In the genomic region with DNA sequence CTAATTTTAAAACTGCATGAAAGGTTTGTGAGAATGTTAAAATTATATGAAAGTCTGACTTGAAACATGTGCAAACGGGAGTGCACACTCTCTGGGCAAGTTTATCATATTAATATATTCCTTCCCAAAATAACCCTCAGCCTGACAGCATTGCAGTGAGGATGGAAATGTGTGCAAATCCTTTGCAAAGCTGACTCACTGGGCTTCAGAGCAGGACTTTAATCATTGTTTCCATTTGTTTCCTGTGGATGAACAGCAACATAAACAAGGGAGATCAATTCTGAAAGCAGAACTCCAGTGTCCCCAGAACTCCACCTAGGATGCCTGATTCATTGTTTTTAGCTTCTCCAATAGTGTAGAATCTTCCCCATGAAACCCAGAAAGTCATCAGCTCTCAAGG, we compare ENCODE assay signal across 26 cellular contexts. TPM values are rescaled to one million over a fixed set of nuclear protein-coding genes. Genes with fewer than 3 reads are reported as not detected.
DNase-seq lines count a peak whose midpoint lies in the region; ATAC-seq, FAIRE-seq and TF ChIP-seq lines count a peak whose summit lies in the region.
"Had no signal": no experiment of that assay in that cellular context is flagged by ENCODE, and none has a peak within 500 bp of the region (broad histone marks: within the 10 kb centered on the region; RNA-seq: fewer than 3 reads in every experiment).

No MANE protein-coding gene starts in this region.

- H3K4me1 ChIP-seq in GM23248 (ENCODE audit: insufficient read depth): no peaks in the 10 kb centered on the region
- H3K4me1 ChIP-seq in gastroesophageal sphincter: no peaks in the 10 kb centered on the region
- H3K4me1 ChIP-seq: adrenal gland, body of pancreas, lower lobe of right lung, pancreas had no signal

- no peak for ATAC-seq in gastroesophageal sphincter
- ATAC-seq in HG03378 (IDR thresholded peaks at IDR 0.05; ENCODE audit: unreplicated experiment): no peak
- ATAC-seq: activated T-cell treated with anti-CD3 and anti-CD28 coated beads, Interleukin-2, amount 50 U/mL, for 4 hours; body of pancreas; lower lobe of right lung; pancreas; Right ventricle myocardium inferior; SK-N-SH treated with all-trans-retinoic acid at 6 μM for 48 hours had no signal

- no peaks in the 10 kb centered on the region for H3K9me2 ChIP-seq in GM23248 (ENCODE audit: insufficient read depth)

- TF ChIP-seq EP300 in gastroesophageal sphincter (IDR thresholded peaks at IDR 0.05): no peak

- WGBS in GM23248 (ENCODE audit: low coverage in 1 of 2, low lambda C conversion rate in 2 of 2, missing lambda C conversion rate in 2 of 2), 2 experiments: 26 to 44% methylated on average over 1 of the region's 1 CpG
- 18% methylated on average over 1 of the region's 1 CpG; no CpG with 5 or more reads in 1 of the 2 donors for WGBS in gastroesophageal sphincter (ENCODE audit: low coverage in 1 of 2), 2 donors

- in situ Hi-C loops in GM23248 (cut with MboI): no loop called here
- in situ Hi-C loops in GM13977 (cut with MboI; ENCODE audit: low pct_unique_long_range_greater_than_20kb, low sequenced_read_pairs, unreplicated experiment): no loop called here

- H3K27ac ChIP-seq in GM23248: no peak overlapping the region
- H3K27ac ChIP-seq in gastroesophageal sphincter: no peak overlapping the region
- H3K27ac ChIP-seq: body of pancreas, lower lobe of right lung, pancreas, PC-9 had no signal

- H3K36me3 ChIP-seq in GM23248 (ENCODE audit: low read depth) (no peaks in the 10 kb centered on the region), gastroesophageal sphincter (peaks cover 0 to 10% of the 10 kb centered on the region in 2 donors)
- H3K36me3 ChIP-seq: lower lobe of right lung, pancreas had no signal

- DNase-seq in GM12892 (ENCODE audit: insufficient read length) (no peak), GM23248 (peak; percentile 53), dermis blood vessel endothelial cell (peak; percentile 20), stromal cell of bone marrow (ENCODE audit: low read depth) (peak; percentile 11), GM13977 (ENCODE audit: low spot score) (no peak)
- DNase-seq: activated CD4-positive, alpha-beta T cell treated with anti-CD3 and anti-CD28 coated beads for 48 hours; activated CD8-positive, alpha-beta memory T cell treated with anti-CD3 and anti-CD28 coated beads for 24 hours; activated gamma-delta T cell treated with Interleukin-2 at 50 U/mL for 16 hours; activated T-cell treated with anti-CD3 and anti-CD28 coated beads, Interleukin-2, amount 50 U/mL, for 4 hours; body of pancreas; Calu3; DND-41; lower lobe of right lung; NCI-H2171 treated with DMSO at 0.1 percent for 48 hours; NCI-H510A treated with DMSO at 0.1 percent for 48 hours; pancreas; PC-9; stimulated activated CD4-positive, alpha-beta T cell treated with anti-CD3 and anti-CD28 coated beads, Interleukin-2, amount 100 ng/mL, for 24 hours; trophoblast cell had no signal

- no peak overlapping the region for H3K4me2 ChIP-seq in GM23248 (ENCODE audit: unreplicated experiment)
- H3K4me2 ChIP-seq: PC-9, smooth muscle cell had no signal

- no peaks in the 10 kb centered on the region for H3F3A ChIP-seq in GM23248 (ENCODE audit: insufficient read depth)

- FAIRE-seq in GM12892 (lab: Jason Lieb, UNC): peak; percentile 9
- FAIRE-seq: pancreas had no signal

- H4K20me1 ChIP-seq in GM23248 (ENCODE audit: insufficient read depth): no peaks in the 10 kb centered on the region

- H3K9me3 ChIP-seq in GM23248 (ENCODE audit: low read depth): no peaks in the 10 kb centered on the region
- H3K9me3 ChIP-seq in gastroesophageal sphincter: peaks cover 0 to 2% (median 0%) of the 10 kb centered on the region in 3 donors
- H3K9me3 ChIP-seq: adrenal gland, body of pancreas, lower lobe of right lung, pancreas had no signal

- no peak for TF ChIP-seq CTCF in gastroesophageal sphincter (IDR thresholded peaks at IDR 0.05)
- no peak for TF ChIP-seq CTCF in GM13977 (IDR thresholded peaks at IDR 0.05; ENCODE audit: extremely low read depth, insufficient read depth, missing control alignments)

- no peaks in the 10 kb centered on the region for H3K79me2 ChIP-seq in GM23248 (ENCODE audit: insufficient read depth)

- H3K4me3 ChIP-seq in GM23248: no peak overlapping the region
- H3K4me3 ChIP-seq in gastroesophageal sphincter: no peak overlapping the region
- H3K4me3 ChIP-seq: adrenal gland, body of pancreas, lower lobe of right lung, pancreas, PC-9, smooth muscle cell had no signal

- no peaks in the 10 kb centered on the region for H3K27me3 ChIP-seq in GM23248 (replicated peaks; ENCODE audit: insufficient read depth)
- no peaks in the 10 kb centered on the region for H3K27me3 ChIP-seq in gastroesophageal sphincter
- H3K27me3 ChIP-seq: adrenal gland, body of pancreas, pancreas had no signal

- no peak for TF ChIP-seq POLR2A in GM12892 (IDR thresholded peaks at IDR 0.05; ENCODE audit: low read depth, low read length)
- TF ChIP-seq POLR2A in gastroesophageal sphincter (IDR thresholded peaks at IDR 0.05): no peak

- no peak overlapping the region for H2AFZ ChIP-seq in GM23248
- H2AFZ ChIP-seq: PC-9 had no signal

- H3K9ac ChIP-seq in GM23248: no peak overlapping the region

RNA-seq across cellular contexts. Expression of gene SLC2A9, which starts 32.9 kb away (rescaled TPM):
- polyA plus RNA-seq in GM12892 (2012; ENCODE audit: missing spikeins): 3.6 TPM
- 0.25 and 2.8 TPM in 2 replicates for total RNA-seq in GM23248 (2014; rRNA removed; shearing (Covaris generic))
- polyA plus RNA-seq in GM23248 (2016; fragmentation: Nextera tagmentation; extraction: Ambion mirVana): 3.5 and 3.8 TPM in 2 replicates
- total RNA-seq in dermis blood vessel endothelial cell: 0.74 and 2.9 TPM in 2 replicates
- 1 to 10 TPM; 3.1 to 6.5 (median 4.3) TPM for total RNA-seq in gastroesophageal sphincter
- polyA plus RNA-seq: neural cell had no signal

Comparison
In these comparisons a context has a peak if more than half of its experiments do, and no peak if none do; other contexts are left out.
1. DNase-seq: peak in GM23248 (single experiment), dermis blood vessel endothelial cell (single experiment) and stromal cell of bone marrow (single experiment); none in GM12892 (single experiment) and GM13977 (single experiment).